Comparison of ENCODE assay signal across 27 cellular contexts in the genomic region with DNA sequence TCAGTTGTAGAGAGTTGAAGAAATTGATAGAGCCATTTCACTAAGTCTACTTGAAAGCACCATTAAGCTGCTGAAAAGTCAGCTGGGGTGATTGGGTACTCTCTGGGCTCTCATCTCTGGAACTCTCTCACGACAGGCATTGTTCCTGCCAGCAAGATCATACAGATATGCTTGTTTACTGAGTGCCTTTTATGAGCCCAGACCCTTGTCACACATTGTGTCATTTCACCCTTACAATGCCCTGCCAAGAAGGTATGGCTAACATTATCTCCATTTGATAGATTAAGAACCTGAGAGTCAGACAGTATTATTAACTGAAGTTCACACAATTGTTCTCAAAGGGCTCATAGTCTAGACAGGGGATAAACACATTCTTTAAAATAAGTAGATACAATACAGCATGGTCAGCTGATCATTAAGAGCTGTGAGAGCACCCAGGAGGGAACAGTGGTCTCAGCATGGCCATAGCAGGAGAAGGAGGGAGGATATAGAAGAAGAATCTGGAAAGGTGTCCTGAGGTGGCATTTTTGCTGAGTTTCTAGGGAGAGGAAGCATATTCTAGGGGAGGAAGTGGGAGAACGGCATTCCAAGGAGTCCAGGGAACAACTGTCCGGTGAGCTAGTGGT.
DNase-seq lines count a peak whose midpoint lies in the region; ATAC-seq and TF ChIP-seq lines count a peak whose summit lies in the region.
"Had no signal": no experiment of that assay in that cellular context is flagged by ENCODE, and none has a peak within 500 bp of the region (broad histone marks: within the 10 kb centered on the region; RNA-seq: fewer than 3 reads in every experiment).

No MANE protein-coding gene starts in this region.

- CTCF ChIA-PET in Caco-2 (lab: Charles Lee), result no interaction called here

- H3K27me3 Mint-ChIP-seq in Caco-2 (ENCODE audit: insufficient read depth, unreplicated experiment), result no peaks in the 10 kb centered on the region
- H3K27me3 Mint-ChIP-seq: progenitor cell of endocrine pancreas had no signal

- intact Hi-C loops in Caco-2 (cut with micrococcal nuclease; ENCODE audit: unreplicated experiment), result loop anchor here (1.0 kb wide), 2 partner anchors 9 to 30 kb away; no protein-coding TSS in a partner anchor

- no peaks in the 10 kb centered on the region for H3K36me3 ChIP-seq in Caco-2 (ENCODE audit: control insufficient read depth, insufficient read depth, low read length)
- H3K36me3 ChIP-seq: BLaER1 treated with 17β-estradiol and CSF1 and Interleukin-3, amounts not matched to agents 10 nM and 100 nM; brain microvascular endothelial cell; left ventricle myocardium inferior; MG63; neutrophil; SJSA1; uterus had no signal

- H3K27ac ChIP-seq in VCaP, result peak overlapping the region; percentile 23
- H3K27ac ChIP-seq: BLaER1 treated with 17β-estradiol and CSF1 and Interleukin-3, amounts not matched to agents 10 nM and 100 nM; brain microvascular endothelial cell; left ventricle myocardium inferior; neutrophil; SJSA1; uterus had no signal

- peaks cover 31% of the 10 kb centered on the region for H3K9me3 Mint-ChIP-seq in Caco-2 (ENCODE audit: unreplicated experiment)

- peak overlapping the region; percentile 3 for H3K4me3 Mint-ChIP-seq in Caco-2 (ENCODE audit: unreplicated experiment)
- H3K4me3 Mint-ChIP-seq: activated naive CD4-positive, alpha-beta T cell treated with anti-CD3 and anti-CD28 coated beads for 36 hours; WTC11 had no signal

- no peaks in the 10 kb centered on the region for H3K27me3 ChIP-seq in Caco-2 (replicated peaks; ENCODE audit: control insufficient read depth, insufficient read depth, low read length)
- H3K27me3 ChIP-seq: BLaER1 treated with 17β-estradiol and CSF1 and Interleukin-3, amounts not matched to agents 10 nM and 100 nM; brain microvascular endothelial cell; MG63; neutrophil; SJSA1; uterus had no signal

- DNase-seq in Caco-2 (peak; percentile 56 to 58), DMS79 treated with DMSO at 0.1 percent for 48 hours (lab: John Stamatoyannopoulos, UW) (peak; percentile 91), NCI-H187 treated with DMSO at 0.1 percent for 48 hours (lab: John Stamatoyannopoulos, UW) (peak; percentile 94), cerebellar nuclear complex (lab: John Stamatoyannopoulos, UW) (no peak)
- DNase-seq in stimulated activated CD4-positive, alpha-beta T cell treated with anti-CD3 and anti-CD28 coated beads, Interleukin-4, amount 100 ng/mL, for 24 hours, result no peak
- DNase-seq: activated CD4-positive, alpha-beta T cell treated with anti-CD3 and anti-CD28 coated beads, Interleukin-2, amount 50 U/mL, for 1 hour; activated naive CD4-positive, alpha-beta T cell treated with anti-CD3 and anti-CD28 coated beads for 36 hours; activated T-cell treated with anti-CD3 and anti-CD28 coated beads, Interleukin-2, amount 50 U/mL, for 48 hours; brain microvascular endothelial cell; Calu3; GOT3; left ventricle myocardium inferior; MG63; NCI-H1930; NCI-H524 treated with DMSO at 0.1 percent for 48 hours; stimulated activated CD4-positive, alpha-beta T cell treated with anti-CD3 and anti-CD28 coated beads, Interleukin-15, amount 100 ng/mL, for 24 hours; stimulated activated naive CD4-positive, alpha-beta T cell; uterus had no signal

- peak overlapping the region; percentile 27 for H3K27ac Mint-ChIP-seq in Caco-2 (ENCODE audit: unreplicated experiment)
- H3K27ac Mint-ChIP-seq: activated naive CD4-positive, alpha-beta T cell treated with anti-CD3 and anti-CD28 coated beads for 36 hours; progenitor cell of endocrine pancreas; WTC11 had no signal

- POLR2A ChIA-PET in Caco-2 (lab: Charles Lee), result no interaction called here

- no peaks in the 10 kb centered on the region for H3K36me3 Mint-ChIP-seq in Caco-2 (ENCODE audit: insufficient read depth, unreplicated experiment)

- no peak overlapping the region for H3K4me3 ChIP-seq in Caco-2 (ENCODE audit: low read depth, low read length)
- H3K4me3 ChIP-seq: BLaER1 treated with 17β-estradiol and CSF1 and Interleukin-3, amounts not matched to agents 10 nM and 100 nM; K562; left ventricle myocardium inferior; MG63; SJSA1; uterus had no signal

- TF ChIP-seq CTCF in Caco-2 (IDR thresholded peaks at IDR 0.05; ENCODE audit: insufficient read depth in 1 of 2, low read depth in 1 of 2, low read length in 1 of 2, severe bottlenecking in 1 of 2, unreplicated experiment in 1 of 2) (no peak), VCaP (conservative IDR thresholded peaks at IDR 0.05) (no peak)

- peaks cover 26% of the 10 kb centered on the region for H3K4me1 ChIP-seq in Caco-2
- H3K4me1 ChIP-seq: BLaER1 treated with 17β-estradiol and CSF1 and Interleukin-3, amounts not matched to agents 10 nM and 100 nM; left ventricle myocardium inferior; uterus had no signal

- no peaks in the 10 kb centered on the region for H3K9me3 ChIP-seq in Caco-2
- H3K9me3 ChIP-seq: BLaER1 treated with 17β-estradiol and CSF1 and Interleukin-3, amounts not matched to agents 10 nM and 100 nM; left ventricle myocardium inferior; MG63; neutrophil; SJSA1; uterus had no signal

- ATAC-seq in GM19397 (IDR thresholded peaks at IDR 0.05; ENCODE audit: unreplicated experiment), result no peak
- ATAC-seq in GM18867 (IDR thresholded peaks at IDR 0.05; ENCODE audit: unreplicated experiment), result no peak
- ATAC-seq: K562, WTC11 had no signal

- H3K4me1 Mint-ChIP-seq in Caco-2 (ENCODE audit: low read depth, unreplicated experiment), result peaks cover 31% of the 10 kb centered on the region

- no TSS peak for BruUV-seq in Caco-2 (replicated peaks; lab: Mats Ljungman, UMichigan)

Comparison
In these comparisons a context has a peak if more than half of its experiments do, and no peak if none do; other contexts are left out.
1. DNase-seq: peak in Caco-2 (2 of 2), DMS79 treated with DMSO at 0.1 percent for 48 hours (single experiment) and NCI-H187 treated with DMSO at 0.1 percent for 48 hours (single experiment); none in stimulated activated CD4-positive, alpha-beta T cell treated with anti-CD3 and anti-CD28 coated beads, Interleukin-4, amount 100 ng/mL, for 24 hours (single experiment) and cerebellar nuclear complex (0 of 2).